In the genomic region with DNA sequence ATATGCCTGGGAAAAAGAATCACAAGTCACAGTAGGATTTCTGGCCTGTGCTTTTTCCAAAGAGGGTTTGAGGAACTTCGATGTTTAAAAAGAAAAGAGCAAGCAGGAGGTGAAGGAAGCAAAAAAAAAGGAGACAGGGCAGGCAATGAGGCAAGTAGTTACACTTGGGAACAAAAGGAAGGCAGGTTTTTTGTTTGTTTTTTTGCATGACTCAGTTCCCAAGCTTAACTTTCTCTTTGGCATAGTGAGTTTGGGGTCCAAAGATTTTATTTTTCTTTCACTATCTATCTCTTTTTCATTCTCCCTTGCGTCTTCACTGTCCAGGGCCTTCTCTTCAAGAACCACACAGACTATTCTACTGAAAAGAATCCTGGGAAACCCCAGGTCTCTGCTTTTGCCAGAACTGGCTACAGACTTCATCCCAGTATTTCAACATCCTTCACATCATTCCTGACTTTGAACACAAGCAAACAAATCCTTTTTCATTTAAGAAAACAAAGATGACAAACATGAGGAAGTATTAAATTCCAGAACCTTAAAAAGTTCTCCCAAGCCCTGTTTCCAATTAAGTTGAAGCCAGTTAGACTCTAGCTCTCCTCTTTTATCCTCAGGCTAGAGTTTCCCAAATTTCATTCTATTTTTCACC, we compare ENCODE assay signal across 14 cellular contexts.
DNase-seq lines count a peak whose midpoint lies in the region; ATAC-seq and TF ChIP-seq lines count a peak whose summit lies in the region.
"Had no signal": no experiment of that assay in that cellular context is flagged by ENCODE, and none has a peak within 500 bp of the region (broad histone marks: within the 10 kb centered on the region; RNA-seq: fewer than 3 reads in every experiment).

No MANE protein-coding gene starts in this region.

- H3K27me3 ChIP-seq in ascending aorta (no peaks in the 10 kb centered on the region), heart right ventricle (no peaks in the 10 kb centered on the region)

- peak in 3 of 8 donors; percentile 48 to 71 (median 54) for ATAC-seq in heart right ventricle
- no peak for ATAC-seq in HG02588 (IDR thresholded peaks at IDR 0.05; ENCODE audit: unreplicated experiment)
- ATAC-seq: CD8-positive, alpha-beta T cell; Panc1 had no signal

- H3K36me3 ChIP-seq in ascending aorta (no peaks in the 10 kb centered on the region), heart right ventricle (no peaks in the 10 kb centered on the region)

- WGBS in heart right ventricle, 2 donors = 76 to 81% methylated on average over 2 of the region's 2 CpGs

- peak; percentile 64 for DNase-seq in GM03348 (ENCODE audit: low spot score)
- DNase-seq in ascending aorta (ENCODE audit: low spot score in 2 of 2) = no peak
- no peak for DNase-seq in heart right ventricle
- DNase-seq in globus pallidus (ENCODE audit: low spot score) = no peak
- DNase-seq in NCI-H69 (lab: John Stamatoyannopoulos, UW) = no peak
- no peak for DNase-seq in occipital lobe (lab: John Stamatoyannopoulos, UW)
- DNase-seq: activated CD4-positive, alpha-beta T cell treated with anti-CD3 and anti-CD28 coated beads, Interleukin-2, amount 50 U/mL, for 1 hour; CD8-positive, alpha-beta T cell; GDM1; NCI-H1105; NCI-H510A had no signal

- H3K4me1 ChIP-seq in ascending aorta (peaks cover 0 to 3% of the 10 kb centered on the region in 2 donors), heart right ventricle (peaks cover 0 to 3% (median 0%) of the 10 kb centered on the region in 9 donors)

- intact Hi-C loops in ascending aorta (cut with DNase I) = no loop called here
- intact Hi-C loops in heart right ventricle (cut with DNase I) = no loop called here

- peak overlapping the region; percentile 47 to 51 for H3K27ac ChIP-seq in ascending aorta
- peak overlapping the region in 8 of 10 donors; percentile 1 to 74 (median 14) for H3K27ac ChIP-seq in heart right ventricle
- peak overlapping the region in 14 of 21 experiments; percentile 0 to 64 (median 44) for H3K27ac ChIP-seq in skin epidermis

- H3K4me3 ChIP-seq in ascending aorta = no peak overlapping the region
- H3K4me3 ChIP-seq in heart right ventricle = no peak overlapping the region
- H3K4me3 ChIP-seq in skin epidermis = no peak overlapping the region

- H3K9me3 ChIP-seq in ascending aorta = no peaks in the 10 kb centered on the region
- no peaks in the 10 kb centered on the region for H3K9me3 ChIP-seq in heart right ventricle

- TF ChIP-seq CTCF in ascending aorta (IDR thresholded peaks at IDR 0.05) (no peak), heart right ventricle (IDR thresholded peaks at IDR 0.05) (no peak)
